In the genomic region with DNA sequence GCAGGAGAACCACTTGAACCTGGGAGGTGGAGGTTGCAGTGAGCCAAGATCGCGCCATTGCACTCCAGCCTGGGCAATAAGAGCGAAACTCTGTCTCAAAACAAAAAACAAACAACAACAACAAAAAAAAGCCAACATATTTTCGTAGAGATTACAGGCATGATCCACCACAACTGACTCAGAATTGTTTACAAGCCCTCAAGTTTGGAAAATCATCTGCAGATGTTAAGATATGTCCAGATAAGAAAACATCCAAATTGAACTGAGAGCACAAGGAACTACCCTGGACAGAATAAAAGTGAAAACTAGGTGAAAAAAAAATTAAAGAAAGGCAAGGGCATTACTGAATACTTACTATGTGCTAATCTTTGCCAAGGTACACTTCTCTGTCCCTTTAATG, we compare ENCODE assay signal across 12 cellular contexts.
"Had no signal": no experiment of that assay in that cellular context is flagged by ENCODE, and none has a peak within 500 bp of the region (broad histone marks: within the 10 kb centered on the region; RNA-seq: fewer than 3 reads in every experiment).

No MANE protein-coding gene starts in this region.

- DNase-seq: activated CD4-positive, alpha-beta T cell treated with anti-CD3 and anti-CD28 coated beads for 4 hours; activated naive CD4-positive, alpha-beta T cell treated with anti-CD3 and anti-CD28 coated beads for 36 hours; colonic mucosa; effector CD8-positive, alpha-beta T cell; foreskin keratinocyte; heart right ventricle; left lung; SK-N-SH; small intestine; stomach had no signal

- H3K27me3 ChIP-seq: colonic mucosa, heart right ventricle, left lung, stomach had no signal

- H3K27ac ChIP-seq: colonic mucosa, epithelial cell of prostate, foreskin keratinocyte, heart right ventricle, left lung, parathyroid adenoma had no signal

- H2AFZ ChIP-seq: parathyroid adenoma had no signal

- H3K79me2 ChIP-seq: parathyroid adenoma had no signal

- H3K4me1 ChIP-seq: colonic mucosa, foreskin keratinocyte, left lung, parathyroid adenoma had no signal

- H3K4me2 ChIP-seq: SK-N-SH had no signal

- ATAC-seq: foreskin keratinocyte, heart right ventricle, left lung had no signal

- H3K9me2 ChIP-seq: SK-N-SH had no signal

- H3K4me3 ChIP-seq: colonic mucosa, heart right ventricle, left lung, stomach had no signal

- H3K36me3 ChIP-seq: colonic mucosa, heart right ventricle, left lung, stomach had no signal

- H3K9ac ChIP-seq: parathyroid adenoma, SK-N-SH had no signal

- H3K9me3 ChIP-seq: colonic mucosa, heart right ventricle, left lung, SK-N-SH, stomach had no signal
